In the genomic region with DNA sequence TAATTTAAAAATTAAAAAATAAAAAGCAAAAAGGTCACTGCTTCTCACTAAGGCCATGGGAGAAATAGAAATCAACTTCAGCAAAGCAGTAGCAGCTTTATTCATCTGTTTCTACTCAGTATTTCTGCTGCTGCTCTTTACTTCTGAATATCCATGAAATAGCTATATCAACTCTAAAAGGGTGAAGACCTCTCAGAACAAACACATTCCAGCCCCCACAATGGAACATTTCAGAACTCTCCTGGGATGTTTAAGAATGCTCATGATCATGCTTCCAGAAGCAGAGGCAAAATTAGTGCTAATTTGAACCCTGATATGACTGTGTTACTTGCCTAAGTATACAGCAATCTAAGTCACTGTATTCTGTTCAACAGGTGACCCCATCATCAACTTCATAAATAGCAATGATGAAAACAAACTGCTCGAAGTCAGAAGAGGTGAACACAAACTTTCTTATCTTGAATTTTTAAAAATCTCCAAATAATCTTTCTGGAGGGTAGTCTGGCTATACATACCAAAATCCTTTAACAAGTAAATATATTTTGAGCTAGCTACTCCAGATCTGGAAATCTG, we compare ENCODE assay signal across 31 cellular contexts.
"Had no signal": no experiment of that assay in that cellular context is flagged by ENCODE, and none has a peak within 500 bp of the region (broad histone marks: within the 10 kb centered on the region; RNA-seq: fewer than 3 reads in every experiment).

No MANE protein-coding gene starts in this region.

- H3K4me2 ChIP-seq: hepatocyte, neural progenitor cell, smooth muscle cell had no signal

- H2AFZ ChIP-seq: hepatocyte, neural progenitor cell had no signal

- H3K9me3 ChIP-seq: heart right ventricle, lower lobe of right lung, neutrophil, pancreas, prostate gland, sigmoid colon, thyroid gland, transverse colon, upper lobe of right lung had no signal

- H3K4me1 ChIP-seq: neural progenitor cell, pancreas had no signal

- H3K4me3 ChIP-seq: heart right ventricle, hepatocyte, lower lobe of right lung, neural progenitor cell, pancreas, prostate gland, sigmoid colon, smooth muscle cell, thyroid gland, transverse colon, upper lobe of right lung had no signal

- FAIRE-seq: pancreas, urothelium cell line had no signal

- ATAC-seq: left lobe of liver; lower lobe of right lung; naive thymus-derived CD8-positive, alpha-beta T cell; pancreas; right cardiac atrium; stimulated activated memory B cell treated with anti-CD40 and anti-IgM and Interleukin-4, amounts not matched to agents 10 μg/mL and 1 μg/mL and 100 μg/mL, for 72 hours; stimulated activated naive CD8-positive, alpha-beta T cell treated with anti-CD3 and anti-CD28 coated beads, Interleukin-15, amount 100 ng/mL, for 72 hours; upper lobe of right lung had no signal

- H3K9ac ChIP-seq: neural progenitor cell had no signal

- DNase-seq: heart right ventricle; islet precursor cell; lower lobe of right lung; mammary epithelial cell; mesenchymal stem cell; naive thymus-derived CD8-positive, alpha-beta T cell; nephron progenitor cell; occipital lobe; pancreas; posterior cingulate gyrus; retina; right cardiac atrium; sigmoid colon; stimulated activated CD4-positive, alpha-beta T cell treated with anti-CD3 and anti-CD28 coated beads, Interleukin-1b, Interleukin-23, amount 100 ng/mL, for 48 hours; stimulated activated CD4-positive, alpha-beta T cell treated with anti-CD3 and anti-CD28 coated beads, Interleukin-2, amount 100 ng/mL, for 48 hours; stimulated activated CD4-positive, alpha-beta T cell treated with anti-CD3 and anti-CD28 coated beads, Interleukin-4, amount 100 ng/mL, for 4 hours; stimulated activated CD8-positive, alpha-beta memory T cell treated with anti-CD3 and anti-CD28 coated beads, Interleukin-4, amount 100 ng/mL, for 48 hours; stimulated activated naive CD4-positive, alpha-beta T cell treated with Interleukin-2 at 50 U/mL for 16 hours; stimulated activated naive CD8-positive, alpha-beta T cell treated with anti-CD3 and anti-CD28 coated beads, Interleukin-15, amount 100 ng/mL, for 72 hours; substantia nigra; thyroid gland; transverse colon; upper lobe of right lung had no signal

- H3K36me3 ChIP-seq: heart right ventricle, lower lobe of right lung, neural progenitor cell, neutrophil, pancreas, prostate gland, sigmoid colon, thyroid gland, transverse colon, upper lobe of right lung had no signal

- H3K27me3 ChIP-seq: hepatocyte, neural progenitor cell, pancreas, sigmoid colon, thyroid gland, transverse colon, upper lobe of right lung had no signal

- H3K27ac ChIP-seq: hepatocyte, neural progenitor cell, neutrophil, pancreas, prostate gland, sigmoid colon, transverse colon, upper lobe of right lung had no signal

- H3K79me2 ChIP-seq: hepatocyte had no signal
